In genomic region chr22:30969532-30970355, GRCh38 we compare ENCODE assay signal across 8 cellular contexts. TPM values are rescaled to one million over a fixed set of nuclear protein-coding genes. Genes with fewer than 3 reads are reported as not detected.
DNase-seq lines count a peak whose midpoint lies in the region; ATAC-seq and TF ChIP-seq lines count a peak whose summit lies in the region.

No MANE protein-coding gene starts in this region.

- peak overlapping the region; percentile 89 for H3K4me3 ChIP-seq in CD4-positive, CD25-positive, alpha-beta regulatory T cell (ENCODE audit: low read depth, low read length)
- H3K4me3 ChIP-seq in liver (ENCODE audit: low read depth in 1 of 3, low read length in 3 of 3) = peak overlapping the region; percentile 86 to 96 (median 86)

- H3K9me3 ChIP-seq in CD4-positive, CD25-positive, alpha-beta regulatory T cell (ENCODE audit: control insufficient read depth in 2 of 2, low read length in 2 of 2) = peaks cover 42 to 53% of the 10 kb centered on the region in 2 experiments
- peaks cover 0 to 4% (median 0%) of the 10 kb centered on the region in 4 donors for H3K9me3 ChIP-seq in liver (ENCODE audit: control insufficient read depth in 4 of 4, low read length in 3 of 4)

- no peaks in the 10 kb centered on the region for H3K27me3 ChIP-seq in CD4-positive, CD25-positive, alpha-beta regulatory T cell (ENCODE audit: control insufficient read depth, insufficient read depth, low read length)
- no peaks in the 10 kb centered on the region for H3K27me3 ChIP-seq in liver (ENCODE audit: control insufficient read depth in 4 of 4, insufficient read depth in 4 of 4, low read length in 3 of 4)

- H3K4me3 Mint-ChIP-seq in CD4-positive, CD25-positive, alpha-beta regulatory T cell = peak overlapping the region; percentile 88 to 98 (median 92)
- peak overlapping the region; percentile 92 for H3K4me3 Mint-ChIP-seq in chondrocyte (ENCODE audit: unreplicated experiment)

- 3% methylated on average over 49 of the region's 49 CpGs for WGBS in liver

- H3K27me3 Mint-ChIP-seq in CD4-positive, CD25-positive, alpha-beta regulatory T cell = peaks cover 7% of the 10 kb centered on the region
- H3K27me3 Mint-ChIP-seq in chondrocyte (ENCODE audit: low read depth) = no peaks in the 10 kb centered on the region

- peaks cover 0 to 57% (median 24%) of the 10 kb centered on the region in 7 donors for H3K9me3 Mint-ChIP-seq in CD4-positive, CD25-positive, alpha-beta regulatory T cell
- H3K9me3 Mint-ChIP-seq in chondrocyte (ENCODE audit: low read depth) = peaks cover 33% of the 10 kb centered on the region

- peaks cover 18 to 64% (median 40%) of the 10 kb centered on the region in 4 donors for H3K4me1 Mint-ChIP-seq in CD4-positive, CD25-positive, alpha-beta regulatory T cell
- peaks cover 57% of the 10 kb centered on the region for H3K4me1 Mint-ChIP-seq in chondrocyte (ENCODE audit: low read depth)

- no peak for TF ChIP-seq RAD21 in liver (IDR thresholded peaks at IDR 0.05)

- H3K4me1 ChIP-seq in CD4-positive, CD25-positive, alpha-beta regulatory T cell (ENCODE audit: control insufficient read depth, insufficient read depth, low read length, poor library complexity, severe bottlenecking) = peaks cover 26% of the 10 kb centered on the region
- H3K4me1 ChIP-seq in liver (ENCODE audit: control insufficient read depth in 4 of 4, insufficient read depth in 4 of 4, low read length in 3 of 4) = peaks cover 3 to 26% (median 18%) of the 10 kb centered on the region in 4 donors

- peak; percentile 1 to 2 for ATAC-seq in CD4-positive, CD25-positive, alpha-beta regulatory T cell (ENCODE audit: low read depth in 2 of 2)
- peak; percentile 38 for ATAC-seq in GM19328 (IDR thresholded peaks at IDR 0.05; ENCODE audit: unreplicated experiment)
- ATAC-seq in HG03460 (IDR thresholded peaks at IDR 0.05; ENCODE audit: unreplicated experiment) = peak; percentile 28

- DNase-seq in CD4-positive, CD25-positive, alpha-beta regulatory T cell = peak; percentile 32 to 67 (median 43)
- DNase-seq in T-helper 1 cell = peak in 4 of 5 donors; percentile 18 to 57 (median 34)
- no peak for DNase-seq in chondrocyte (ENCODE audit: low spot score)
- DNase-seq in stimulated activated CD8-positive, alpha-beta memory T cell treated with anti-CD3 and anti-CD28 coated beads, Interleukin-7, amount 100 ng/mL, for 1 hour (ENCODE audit: low read depth in 2 of 2) = peak; percentile 2
- no peak for DNase-seq in pons (ENCODE audit: low spot score)

- H3K36me3 Mint-ChIP-seq in CD4-positive, CD25-positive, alpha-beta regulatory T cell = peaks cover 48% of the 10 kb centered on the region
- peaks cover 41% of the 10 kb centered on the region for H3K36me3 Mint-ChIP-seq in chondrocyte (ENCODE audit: low read depth)

- peak overlapping the region; percentile 90 for H3K27ac ChIP-seq in CD4-positive, CD25-positive, alpha-beta regulatory T cell (ENCODE audit: insufficient read depth, low read length, poor library complexity, severe bottlenecking)
- H3K27ac ChIP-seq in liver (ENCODE audit: low read depth in 1 of 2, low read length in 2 of 2) = peak overlapping the region; percentile 82 to 87

- TF ChIP-seq CTCF in chondrocyte (IDR thresholded peaks at IDR 0.05) (peak; percentile 50), liver (IDR thresholded peaks at IDR 0.05; ENCODE audit: low read depth, low read length, missing input control) (no peak)

- peak overlapping the region; percentile 56 to 72 for H3K9ac ChIP-seq in liver (ENCODE audit: low read depth in 1 of 2, low read length in 2 of 2)

- peaks cover 33% of the 10 kb centered on the region for H3K36me3 ChIP-seq in CD4-positive, CD25-positive, alpha-beta regulatory T cell (ENCODE audit: control insufficient read depth, insufficient read depth, low read length)
- peaks cover 4 to 24% (median 21%) of the 10 kb centered on the region in 4 donors for H3K36me3 ChIP-seq in liver (ENCODE audit: control insufficient read depth in 4 of 4, insufficient read depth in 3 of 4, low read depth in 1 of 4, low read length in 3 of 4)

- H3K27ac Mint-ChIP-seq in CD4-positive, CD25-positive, alpha-beta regulatory T cell = peak overlapping the region; percentile 87 to 98 (median 88)
- H3K27ac Mint-ChIP-seq in chondrocyte (ENCODE audit: unreplicated experiment) = peak overlapping the region; percentile 93

TF ChIP-seq in liver, 16 proteins besides CTCF, POLR2A, EP300 and RAD21:
- TF ChIP-seq, protein P1, sequence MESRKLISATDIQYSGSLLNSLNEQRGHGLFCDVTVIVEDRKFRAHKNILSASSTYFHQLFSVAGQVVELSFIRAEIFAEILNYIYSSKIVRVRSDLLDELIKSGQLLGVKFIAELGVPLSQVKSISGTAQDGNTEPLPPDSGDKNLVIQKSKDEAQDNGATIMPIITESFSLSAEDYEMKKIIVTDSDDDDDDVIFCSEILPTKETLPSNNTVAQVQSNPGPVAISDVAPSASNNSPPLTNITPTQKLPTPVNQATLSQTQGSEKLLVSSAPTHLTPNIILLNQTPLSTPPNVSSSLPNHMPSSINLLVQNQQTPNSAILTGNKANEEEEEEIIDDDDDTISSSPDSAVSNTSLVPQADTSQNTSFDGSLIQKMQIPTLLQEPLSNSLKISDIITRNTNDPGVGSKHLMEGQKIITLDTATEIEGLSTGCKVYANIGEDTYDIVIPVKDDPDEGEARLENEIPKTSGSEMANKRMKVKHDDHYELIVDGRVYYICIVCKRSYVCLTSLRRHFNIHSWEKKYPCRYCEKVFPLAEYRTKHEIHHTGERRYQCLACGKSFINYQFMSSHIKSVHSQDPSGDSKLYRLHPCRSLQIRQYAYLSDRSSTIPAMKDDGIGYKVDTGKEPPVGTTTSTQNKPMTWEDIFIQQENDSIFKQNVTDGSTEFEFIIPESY (IDR thresholded peaks at IDR 0.05) = no peak
- TF ChIP-seq MAX (IDR thresholded peaks at IDR 0.05) (no peak), TAF1 (conservative IDR thresholded peaks at IDR 0.05) (no peak)

RNA-seq across cellular contexts. Expression of gene TUG1, which starts 0.7 kb away (rescaled TPM):
- 90.9 TPM for total RNA-seq in CD4-positive, CD25-positive, alpha-beta regulatory T cell
- polyA plus RNA-seq in CD4-positive, CD25-positive, alpha-beta regulatory T cell = 10 to 100 TPM; 18.2 to 24.9 (median 20.7) TPM
- total RNA-seq in chondrocyte = 74.7 to 81.4 TPM (median 76.8 TPM) in 3 replicates
- total RNA-seq in liver = 10 to 100 TPM; 24.8 to 32.9 TPM
- polyA plus RNA-seq in liver = 10 to 100 TPM; 11.3 to 11.6 TPM

RNA-seq across cellular contexts. Expression of gene MORC2, which starts 1.2 kb away (rescaled TPM):
- 39.0 TPM for total RNA-seq in CD4-positive, CD25-positive, alpha-beta regulatory T cell
- polyA plus RNA-seq in CD4-positive, CD25-positive, alpha-beta regulatory T cell = 10 to 100 TPM in 3 of 4 donors, 1 to 10 TPM in 1; 7.6 to 21.2 (median 16.4) TPM
- 29.3 to 31.6 TPM (median 29.6 TPM) in 3 replicates for total RNA-seq in chondrocyte
- total RNA-seq in liver = 10 to 100 TPM; 11.4 to 12.0 TPM
- 1 to 10 TPM; 4.2 to 8.3 TPM for polyA plus RNA-seq in liver

Comparison
In these comparisons a context has a peak if more than half of its experiments do, and no peak if none do; other contexts are left out.
1. DNase-seq: peak in CD4-positive, CD25-positive, alpha-beta regulatory T cell (3 of 3), T-helper 1 cell (4 of 5) and stimulated activated CD8-positive, alpha-beta memory T cell treated with anti-CD3 and anti-CD28 coated beads, Interleukin-7, amount 100 ng/mL, for 1 hour (2 of 2); none in chondrocyte (single experiment) and pons (single experiment).
2. Peak in every context shown above with its lines, with median percentiles within 50 percentile points of each other: ATAC-seq.